ENCODE assay signal across 9 cellular contexts in genomic region chr12:121128908-121129704, GRCh38. TPM values are rescaled to one million over a fixed set of nuclear protein-coding genes. Genes with fewer than 3 reads are reported as not detected.
DNase-seq lines count a peak whose midpoint lies in the region; ATAC-seq lines count a peak whose summit lies in the region.
"Had no signal": no experiment of that assay in that cellular context is flagged by ENCODE, and none has a peak within 500 bp of the region (broad histone marks: within the 10 kb centered on the region; RNA-seq: fewer than 3 reads in every experiment).

No MANE protein-coding gene starts in this region.

- peak; percentile 71 for ATAC-seq in GM21717 (IDR thresholded peaks at IDR 0.05; ENCODE audit: unreplicated experiment)

- DNase-seq in GM03348 (ENCODE audit: low spot score) (peak; percentile 75), Kasumi-1 (lab: John Stamatoyannopoulos, UW) (peak; percentile 97 to 98), midbrain (lab: John Stamatoyannopoulos, UW) (peak; percentile 98), NCI-H187 treated with DMSO at 0.1 percent for 48 hours (lab: John Stamatoyannopoulos, UW) (no peak)
- peak; percentile 94 for DNase-seq in activated CD4-positive, alpha-beta T cell treated with anti-CD3 and anti-CD28 coated beads, Interleukin-2, amount 10 ng/mL, durations not matched to agents 24 days and 14 days
- DNase-seq in stimulated activated CD8-positive, alpha-beta memory T cell treated with anti-CD3 and anti-CD28 coated beads, Interleukin-7, amount 100 ng/mL, for 24 hours (ENCODE audit: low read depth) = peak; percentile 64

- H3K4me1 Mint-ChIP-seq in activated CD4-positive, alpha-beta T cell treated with anti-CD3 and anti-CD28 coated beads, Interleukin-2, amount 10 ng/mL, durations not matched to agents 24 days and 14 days = peaks cover 70% of the 10 kb centered on the region
- H3K4me1 Mint-ChIP-seq in dendritic cell treated with granulocyte-macrophage colony-stimulating factor and Interleukin-4, amounts not matched to agents 40 ng/mL and 50 ng/mL, for 4 days (ENCODE audit: low read depth) = peaks cover 81% of the 10 kb centered on the region

- H3K27me3 Mint-ChIP-seq in activated CD4-positive, alpha-beta T cell treated with anti-CD3 and anti-CD28 coated beads, Interleukin-2, amount 10 ng/mL, durations not matched to agents 24 days and 14 days = no peaks in the 10 kb centered on the region
- no peaks in the 10 kb centered on the region for H3K27me3 Mint-ChIP-seq in dendritic cell treated with granulocyte-macrophage colony-stimulating factor and Interleukin-4, amounts not matched to agents 40 ng/mL and 50 ng/mL, for 4 days

- peaks cover 4% of the 10 kb centered on the region for H3K36me3 Mint-ChIP-seq in activated CD4-positive, alpha-beta T cell treated with anti-CD3 and anti-CD28 coated beads, Interleukin-2, amount 10 ng/mL, durations not matched to agents 24 days and 14 days (ENCODE audit: low read depth)
- peaks cover 8% of the 10 kb centered on the region for H3K36me3 Mint-ChIP-seq in dendritic cell treated with granulocyte-macrophage colony-stimulating factor and Interleukin-4, amounts not matched to agents 40 ng/mL and 50 ng/mL, for 4 days (ENCODE audit: low read depth)

- intact Hi-C loops in activated CD4-positive, alpha-beta T cell treated with anti-CD3 and anti-CD28 coated beads, Interleukin-2, amount 10 ng/mL, durations not matched to agents 24 days and 14 days (cut with micrococcal nuclease) = loop anchor here (1.0 kb wide), 3 partner anchors 16 to 113 kb away; partner anchors contain the start of genes C12orf43 and P2RX4
- intact Hi-C loops in dendritic cell treated with granulocyte-macrophage colony-stimulating factor and Interleukin-4, amounts not matched to agents 40 ng/mL and 50 ng/mL, for 4 days (cut with micrococcal nuclease) = loop anchor here (1.0 to 2.0 kb wide), 3 partner anchors 15 to 86 kb away; partner anchors contain the start of gene P2RX4

- H3K9me3 Mint-ChIP-seq in activated CD4-positive, alpha-beta T cell treated with anti-CD3 and anti-CD28 coated beads, Interleukin-2, amount 10 ng/mL, durations not matched to agents 24 days and 14 days = peaks cover 10% of the 10 kb centered on the region
- H3K9me3 Mint-ChIP-seq in dendritic cell treated with granulocyte-macrophage colony-stimulating factor and Interleukin-4, amounts not matched to agents 40 ng/mL and 50 ng/mL, for 4 days = no peaks in the 10 kb centered on the region

- peak overlapping the region; percentile 96 for H3K27ac Mint-ChIP-seq in activated CD4-positive, alpha-beta T cell treated with anti-CD3 and anti-CD28 coated beads, Interleukin-2, amount 10 ng/mL, durations not matched to agents 24 days and 14 days
- peak overlapping the region; percentile 92 for H3K27ac Mint-ChIP-seq in dendritic cell treated with granulocyte-macrophage colony-stimulating factor and Interleukin-4, amounts not matched to agents 40 ng/mL and 50 ng/mL, for 4 days

- H3K4me3 Mint-ChIP-seq in activated CD4-positive, alpha-beta T cell treated with anti-CD3 and anti-CD28 coated beads, Interleukin-2, amount 10 ng/mL, durations not matched to agents 24 days and 14 days = peak overlapping the region; percentile 79
- H3K4me3 Mint-ChIP-seq in dendritic cell treated with granulocyte-macrophage colony-stimulating factor and Interleukin-4, amounts not matched to agents 40 ng/mL and 50 ng/mL, for 4 days = peak overlapping the region; percentile 53

RNA-seq across cellular contexts. Expression of gene P2RX7, which starts 3.6 kb away (rescaled TPM):
- total RNA-seq in activated CD4-positive, alpha-beta T cell treated with anti-CD3 and anti-CD28 coated beads, Interleukin-2, amount 10 ng/mL, durations not matched to agents 24 days and 14 days = 6.2 and 7.0 TPM in 2 replicates
- total RNA-seq: epithelial cell of proximal tubule had no signal
